In the genomic region with DNA sequence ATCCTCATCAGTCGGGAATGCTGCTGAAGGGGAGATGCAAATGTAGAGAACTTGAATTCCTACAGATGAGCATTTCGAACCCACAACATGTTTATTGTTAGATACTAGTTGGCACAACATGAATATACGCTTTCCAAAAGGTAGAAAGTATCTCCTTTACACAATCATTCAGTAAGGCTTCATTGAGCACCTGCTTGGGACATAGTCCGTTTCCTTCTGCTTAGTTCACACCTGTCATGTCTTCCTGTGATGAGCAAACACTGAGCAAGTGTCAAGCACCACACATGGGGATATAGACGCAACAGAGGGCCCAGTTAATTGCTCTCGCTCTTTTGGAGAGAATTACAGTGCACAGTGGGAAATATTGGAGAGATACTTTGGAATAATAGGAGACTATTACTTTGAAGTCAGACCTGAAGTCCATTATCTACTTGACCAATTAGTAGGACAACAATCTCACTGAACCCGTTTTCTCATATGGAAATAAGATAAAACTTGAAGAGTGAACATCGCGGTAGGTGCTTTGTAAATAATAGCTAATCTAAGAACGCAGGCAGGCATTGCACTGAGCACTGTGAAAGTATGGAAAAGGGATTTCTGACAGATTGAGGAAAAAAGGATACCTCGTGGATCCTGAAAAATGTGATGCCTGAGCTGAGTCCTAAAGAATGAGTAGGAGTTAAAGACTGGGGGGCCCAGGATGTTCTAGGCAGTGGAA, we compare ENCODE assay signal across 8 cellular contexts. TPM values are rescaled to one million over a fixed set of nuclear protein-coding genes. Genes with fewer than 3 reads are reported as not detected.
A peak's percentile ranks its signal among the peaks of the same experiment; 100 is the strongest.
DNase-seq lines count a peak whose midpoint lies in the region; ATAC-seq and TF ChIP-seq lines count a peak whose summit lies in the region.

No MANE protein-coding gene starts in this region.

- H3K36me3 ChIP-seq in BLaER1 (peaks cover 22% of the 10 kb centered on the region), KOPT-K1 (ENCODE audit: insufficient read depth, low read length) (peaks cover 11% of the 10 kb centered on the region), muscle layer of duodenum (ENCODE audit: control insufficient read depth in 1 of 2, insufficient read depth in 2 of 2, low read length in 2 of 2) (peaks cover under 1 to 7% of the 10 kb centered on the region in 2 donors)

- peaks cover 13% of the 10 kb centered on the region for H3K36me3 Mint-ChIP-seq in activated CD4-positive, alpha-beta memory T cell treated with anti-CD3 and anti-CD28 coated beads for 36 hours

- H3K27me3 Mint-ChIP-seq in activated CD4-positive, alpha-beta memory T cell treated with anti-CD3 and anti-CD28 coated beads for 36 hours, result no peaks in the 10 kb centered on the region

- ATAC-seq in GM21528 (IDR thresholded peaks at IDR 0.05; ENCODE audit: low FRiP score, unreplicated experiment), result no peak

- no peak for TF ChIP-seq CTCF in cardiac fibroblast (IDR thresholded peaks at IDR 0.05; ENCODE audit: low read depth, low read length)

- peak overlapping the region; percentile 96 for H3K4me2 ChIP-seq in BLaER1

- POLR2A ChIA-PET in activated CD4-positive, alpha-beta memory T cell treated with anti-CD3 and anti-CD28 coated beads for 36 hours (lab: Charles Lee), result interaction anchor here (0.7 to 1.4 kb wide), 4 partner anchors 25 to 269 kb away, joined by 3 to 4 read pairs (median 4); a partner anchor contains a TSS

- H3K9me3 Mint-ChIP-seq in activated CD4-positive, alpha-beta memory T cell treated with anti-CD3 and anti-CD28 coated beads for 36 hours, result no peaks in the 10 kb centered on the region

- no peak overlapping the region for H3K4me3 Mint-ChIP-seq in activated CD4-positive, alpha-beta memory T cell treated with anti-CD3 and anti-CD28 coated beads for 36 hours

- DNase-seq in cardiac fibroblast (ENCODE audit: low read depth in 2 of 2) (no peak), NCI-H187 treated with DMSO at 0.1 percent for 48 hours (lab: John Stamatoyannopoulos, UW) (no peak), hepatic stellate cell (ENCODE audit: low spot score) (no peak)
- no peak for DNase-seq in activated CD4-positive, alpha-beta memory T cell treated with anti-CD3 and anti-CD28 coated beads for 36 hours

- intact Hi-C loops in activated CD4-positive, alpha-beta memory T cell treated with anti-CD3 and anti-CD28 coated beads for 36 hours (cut with micrococcal nuclease), result loop anchor here (5.0 to 10.0 kb wide), 4 partner anchors 280 to 620 kb away; a partner anchor contains a TSS

- peak overlapping the region; percentile 94 for H3K4me3 ChIP-seq in BLaER1
- peak overlapping the region; percentile 93 to 95 for H3K4me3 ChIP-seq in cardiac fibroblast (replicated peaks in 1 of 2; ENCODE audit: low read depth in 2 of 2, low read length in 2 of 2)
- peak overlapping the region; percentile 82 to 88 for H3K4me3 ChIP-seq in muscle layer of duodenum (ENCODE audit: low read depth in 1 of 2, low read length in 2 of 2)

- CTCF ChIA-PET in activated CD4-positive, alpha-beta memory T cell treated with anti-CD3 and anti-CD28 coated beads for 36 hours (lab: Charles Lee), result no interaction called here

- H4K20me1 ChIP-seq in BLaER1, result peaks cover 30% of the 10 kb centered on the region

- peaks cover 26% of the 10 kb centered on the region for H3K4me1 Mint-ChIP-seq in activated CD4-positive, alpha-beta memory T cell treated with anti-CD3 and anti-CD28 coated beads for 36 hours (ENCODE audit: low read depth)

- peak overlapping the region; percentile 92 for H3K27ac ChIP-seq in BLaER1
- H3K27ac ChIP-seq in KOPT-K1 (ENCODE audit: low read depth, low read length, poor library complexity, severe bottlenecking), result peak overlapping the region; percentile 79
- peak overlapping the region; percentile 86 for H3K27ac ChIP-seq in muscle layer of duodenum (ENCODE audit: low read length)

- peak overlapping the region; percentile 98 for H3K9ac ChIP-seq in BLaER1

- peaks cover 48% of the 10 kb centered on the region for H3K4me1 ChIP-seq in BLaER1
- H3K4me1 ChIP-seq in muscle layer of duodenum (ENCODE audit: control insufficient read depth in 1 of 2, insufficient read depth in 2 of 2, low read length in 2 of 2), result peaks cover 11 to 34% of the 10 kb centered on the region in 2 donors

- H3K27ac Mint-ChIP-seq in activated CD4-positive, alpha-beta memory T cell treated with anti-CD3 and anti-CD28 coated beads for 36 hours, result no peak overlapping the region

- no peaks in the 10 kb centered on the region for H3K9me3 ChIP-seq in BLaER1
- no peaks in the 10 kb centered on the region for H3K9me3 ChIP-seq in KOPT-K1 (ENCODE audit: insufficient read depth, low read length, poor library complexity, severe bottlenecking)
- H3K9me3 ChIP-seq in muscle layer of duodenum (ENCODE audit: control insufficient read depth in 1 of 2, low read length in 2 of 2), result no peaks in the 10 kb centered on the region

- H3K27me3 ChIP-seq in BLaER1, result no peaks in the 10 kb centered on the region
- no peaks in the 10 kb centered on the region for H3K27me3 ChIP-seq in muscle layer of duodenum (ENCODE audit: low read depth, low read length)

RNA-seq across cellular contexts. Expression of a gene that starts 1.2 kb away (rescaled TPM):
- total RNA-seq in activated CD4-positive, alpha-beta memory T cell treated with anti-CD3 and anti-CD28 coated beads for 36 hours, result 10 to 100 TPM; 77.5 to 78.1 TPM

RNA-seq across cellular contexts. Expression of a gene that starts 1.3 kb away (rescaled TPM):
- 100 to 1,000 TPM; 136 to 142 TPM for total RNA-seq in activated CD4-positive, alpha-beta memory T cell treated with anti-CD3 and anti-CD28 coated beads for 36 hours

RNA-seq across cellular contexts. Expression of a gene that starts 49.7 kb away (rescaled TPM):
- total RNA-seq in activated CD4-positive, alpha-beta memory T cell treated with anti-CD3 and anti-CD28 coated beads for 36 hours, result 10 to 100 TPM; 83.3 to 87.1 TPM
